1 cellular context compared by ENCODE assay signal in the genomic region with DNA sequence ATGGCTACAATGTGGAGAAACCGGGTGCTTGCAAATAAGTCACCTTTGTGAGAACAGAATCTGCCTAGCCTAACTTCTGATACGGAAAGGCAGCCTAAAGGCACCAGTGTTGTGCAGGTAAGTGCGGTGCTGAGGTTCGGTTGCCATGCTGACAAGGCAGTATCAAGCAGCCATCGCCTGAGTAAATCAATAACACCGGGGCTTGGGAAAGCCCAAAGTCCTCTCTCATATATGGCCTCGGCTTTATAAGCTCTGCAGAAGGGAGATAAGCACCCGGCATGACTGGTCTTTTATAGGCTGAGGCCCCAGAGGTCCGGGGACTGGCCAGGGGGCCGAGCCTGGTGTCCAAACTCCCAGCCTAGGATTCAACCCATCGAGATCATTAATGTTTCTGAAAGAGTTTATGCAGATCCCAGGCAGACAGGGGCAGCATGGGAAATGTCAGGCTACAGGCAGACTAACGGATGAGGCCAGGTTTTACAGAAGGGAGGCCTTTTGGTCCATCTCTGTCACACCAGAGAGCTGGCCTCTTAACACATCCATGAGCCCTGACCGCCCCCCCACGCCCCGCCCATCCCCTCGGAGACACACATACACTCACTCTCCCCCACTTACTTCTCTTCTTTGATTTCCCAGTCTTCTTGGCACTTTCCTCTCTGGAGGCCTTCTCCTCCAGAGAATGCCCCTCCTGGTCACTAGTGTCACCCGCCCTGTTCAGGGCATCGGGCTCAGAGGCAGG.
TF ChIP-seq lines count a peak whose summit lies in the region.

No MANE protein-coding gene starts in this region.

TF ChIP-seq in K562, 482 proteins besides CTCF, POLR2A, EP300 and RAD21 (continues in another document):
- TF ChIP-seq NELFE (IDR thresholded peaks at IDR 0.05; ENCODE audit: insufficient read depth, insufficient read length) (no peak), ZNF316 (IDR thresholded peaks at IDR 0.05) (peak; percentile 90), TAL1 (IDR thresholded peaks at IDR 0.05) (peak; percentile 62), STAT5A (IDR thresholded peaks at IDR 0.05; ENCODE audit: borderline replicate concordance, low read length) (peak; percentile 21; the same call in 1 of the 2 replicates), CTCFL (IDR thresholded peaks at IDR 0.05; ENCODE audit: borderline replicate concordance, insufficient read depth, low read depth, low read length, poor library complexity, severe bottlenecking) (no peak), TCF3 (CRISPR knock-in tag; IDR thresholded peaks at IDR 0.05) (peak; percentile 78), ZNF431 (CRISPR knock-in tag; IDR thresholded peaks at IDR 0.05) (no peak), MAFK (IDR thresholded peaks at IDR 0.05; ENCODE audit: low read length) (peak; percentile 34; the same call in 1 of the 2 replicates), CSDE1 (IDR thresholded peaks at IDR 0.05) (no peak), JUND (IDR thresholded peaks at IDR 0.05; ENCODE audit: borderline replicate concordance, low read depth, low read length) (0 out of 2 replicates have a peak, but pooled peaks have one; percentile 7), JUND (tag; IDR thresholded peaks at IDR 0.05; ENCODE audit: borderline replicate concordance, low read depth, low read length) (no peak), ETV5 (CRISPR knock-in tag; IDR thresholded peaks at IDR 0.05; ENCODE audit: low read depth) (no peak), HDAC1 (IDR thresholded peaks at IDR 0.05) (no peak), MXI1 (IDR thresholded peaks at IDR 0.05; ENCODE audit: low read depth, low read length) (no peak), TCF7 (IDR thresholded peaks at IDR 0.05; ENCODE audit: borderline replicate concordance) (no peak), NFIC (IDR thresholded peaks at IDR 0.05) (no peak), BCL6 (CRISPR knock-in tag; IDR thresholded peaks at IDR 0.05) (no peak), TCFL5 (CRISPR knock-in tag; conservative IDR thresholded peaks at IDR 0.05) (no peak), VEZF1 (CRISPR knock-in tag; IDR thresholded peaks at IDR 0.05) (peak; percentile 16; the same call in 1 of the 2 replicates), HMG20B (CRISPR knock-in tag; IDR thresholded peaks at IDR 0.05) (no peak), NCOA6 (IDR thresholded peaks at IDR 0.05) (no peak), ZNF436 (CRISPR knock-in tag; IDR thresholded peaks at IDR 0.05) (no peak), MCM7 (IDR thresholded peaks at IDR 0.05) (no peak), CBFA2T3 (IDR thresholded peaks at IDR 0.05) (peak; percentile 81), GTF2F1 (IDR thresholded peaks at IDR 0.05; ENCODE audit: low read depth, low read length) (no peak), MITF (IDR thresholded peaks at IDR 0.05) (no peak), SMC3 (conservative IDR thresholded peaks at IDR 0.05; ENCODE audit: insufficient read depth, low read depth, low read length) (no peak), ZSCAN29 (IDR thresholded peaks at IDR 0.05) (no peak), ZBTB8A (IDR thresholded peaks at IDR 0.05; ENCODE audit: partially characterized antibody) (no peak), CHCHD3 (CRISPR knock-in tag; IDR thresholded peaks at IDR 0.05) (no peak), CAMTA2 (CRISPR knock-in tag; conservative IDR thresholded peaks at IDR 0.05) (no peak), RHOXF2B (CRISPR knock-in tag; conservative IDR thresholded peaks at IDR 0.05) (no peak), C11orf30 (IDR thresholded peaks at IDR 0.05; ENCODE audit: low read depth) (peak; percentile 82), ZNF695 (CRISPR knock-in tag; IDR thresholded peaks at IDR 0.05) (no peak), MTA2 (IDR thresholded peaks at IDR 0.05; ENCODE audit: low read depth) (peak; percentile 41; the same call in 1 of the 2 replicates), DPF2 (IDR thresholded peaks at IDR 0.05) (peak; percentile 72), PPARD (CRISPR knock-in tag; IDR thresholded peaks at IDR 0.05) (no peak), BCLAF1 (IDR thresholded peaks at IDR 0.05; ENCODE audit: borderline replicate concordance in 1 of 2, control insufficient read depth in 1 of 2, low read depth in 2 of 2, low read length in 1 of 2) (no peak), NR2C1 (IDR thresholded peaks at IDR 0.05) (no peak), NR2C1 (tag; IDR thresholded peaks at IDR 0.05) (no peak), POLR2AphosphoS5 (IDR thresholded peaks at IDR 0.05; ENCODE audit: control insufficient read depth, insufficient read depth, low read depth, low read length) (no peak), TCF7L2 (IDR thresholded peaks at IDR 0.05; ENCODE audit: low read depth, low read length) (no peak), HDAC6 (IDR thresholded peaks at IDR 0.05; ENCODE audit: low read depth, low read length) (no peak), SUPT5H (IDR thresholded peaks at IDR 0.05) (no peak), MYC (IDR thresholded peaks at IDR 0.05; ENCODE audit: low read depth, low read length) (no peak), MYC (CRISPR knock-in tag; IDR thresholded peaks at IDR 0.05; ENCODE audit: borderline replicate concordance, low read depth) (no peak), TEAD4 (IDR thresholded peaks at IDR 0.05; ENCODE audit: low read length) (peak; percentile 33; the same call in 1 of the 2 replicates), TEAD4 (CRISPR knock-in tag; IDR thresholded peaks at IDR 0.05; ENCODE audit: borderline replicate concordance) (no peak), ZNF699 (CRISPR knock-in tag; IDR thresholded peaks at IDR 0.05; ENCODE audit: insufficient replicate concordance) (no peak)
- TF ChIP-seq, protein P1, sequence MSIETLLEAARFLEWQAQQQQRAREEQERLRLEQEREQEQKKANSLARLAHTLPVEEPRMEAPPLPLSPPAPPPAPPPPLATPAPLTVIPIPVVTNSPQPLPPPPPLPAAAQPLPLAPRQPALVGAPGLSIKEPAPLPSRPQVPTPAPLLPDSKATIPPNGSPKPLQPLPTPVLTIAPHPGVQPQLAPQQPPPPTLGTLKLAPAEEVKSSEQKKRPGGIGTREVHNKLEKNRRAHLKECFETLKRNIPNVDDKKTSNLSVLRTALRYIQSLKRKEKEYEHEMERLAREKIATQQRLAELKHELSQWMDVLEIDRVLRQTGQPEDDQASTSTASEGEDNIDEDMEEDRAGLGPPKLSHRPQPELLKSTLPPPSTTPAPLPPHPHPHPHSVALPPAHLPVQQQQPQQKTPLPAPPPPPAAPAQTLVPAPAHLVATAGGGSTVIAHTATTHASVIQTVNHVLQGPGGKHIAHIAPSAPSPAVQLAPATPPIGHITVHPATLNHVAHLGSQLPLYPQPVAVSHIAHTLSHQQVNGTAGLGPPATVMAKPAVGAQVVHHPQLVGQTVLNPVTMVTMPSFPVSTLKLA (conservative IDR thresholded peaks at IDR 0.05), result no peak
- TF ChIP-seq, protein P2, sequence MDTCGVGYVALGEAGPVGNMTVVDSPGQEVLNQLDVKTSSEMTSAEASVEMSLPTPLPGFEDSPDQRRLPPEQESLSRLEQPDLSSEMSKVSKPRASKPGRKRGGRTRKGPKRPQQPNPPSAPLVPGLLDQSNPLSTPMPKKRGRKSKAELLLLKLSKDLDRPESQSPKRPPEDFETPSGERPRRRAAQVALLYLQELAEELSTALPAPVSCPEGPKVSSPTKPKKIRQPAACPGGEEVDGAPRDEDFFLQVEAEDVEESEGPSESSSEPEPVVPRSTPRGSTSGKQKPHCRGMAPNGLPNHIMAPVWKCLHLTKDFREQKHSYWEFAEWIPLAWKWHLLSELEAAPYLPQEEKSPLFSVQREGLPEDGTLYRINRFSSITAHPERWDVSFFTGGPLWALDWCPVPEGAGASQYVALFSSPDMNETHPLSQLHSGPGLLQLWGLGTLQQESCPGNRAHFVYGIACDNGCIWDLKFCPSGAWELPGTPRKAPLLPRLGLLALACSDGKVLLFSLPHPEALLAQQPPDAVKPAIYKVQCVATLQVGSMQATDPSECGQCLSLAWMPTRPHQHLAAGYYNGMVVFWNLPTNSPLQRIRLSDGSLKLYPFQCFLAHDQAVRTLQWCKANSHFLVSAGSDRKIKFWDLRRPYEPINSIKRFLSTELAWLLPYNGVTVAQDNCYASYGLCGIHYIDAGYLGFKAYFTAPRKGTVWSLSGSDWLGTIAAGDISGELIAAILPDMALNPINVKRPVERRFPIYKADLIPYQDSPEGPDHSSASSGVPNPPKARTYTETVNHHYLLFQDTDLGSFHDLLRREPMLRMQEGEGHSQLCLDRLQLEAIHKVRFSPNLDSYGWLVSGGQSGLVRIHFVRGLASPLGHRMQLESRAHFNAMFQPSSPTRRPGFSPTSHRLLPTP (IDR thresholded peaks at IDR 0.05; ENCODE audit: borderline replicate concordance, extremely low read depth, insufficient read length), result no peak
- TF ChIP-seq, protein P3, sequence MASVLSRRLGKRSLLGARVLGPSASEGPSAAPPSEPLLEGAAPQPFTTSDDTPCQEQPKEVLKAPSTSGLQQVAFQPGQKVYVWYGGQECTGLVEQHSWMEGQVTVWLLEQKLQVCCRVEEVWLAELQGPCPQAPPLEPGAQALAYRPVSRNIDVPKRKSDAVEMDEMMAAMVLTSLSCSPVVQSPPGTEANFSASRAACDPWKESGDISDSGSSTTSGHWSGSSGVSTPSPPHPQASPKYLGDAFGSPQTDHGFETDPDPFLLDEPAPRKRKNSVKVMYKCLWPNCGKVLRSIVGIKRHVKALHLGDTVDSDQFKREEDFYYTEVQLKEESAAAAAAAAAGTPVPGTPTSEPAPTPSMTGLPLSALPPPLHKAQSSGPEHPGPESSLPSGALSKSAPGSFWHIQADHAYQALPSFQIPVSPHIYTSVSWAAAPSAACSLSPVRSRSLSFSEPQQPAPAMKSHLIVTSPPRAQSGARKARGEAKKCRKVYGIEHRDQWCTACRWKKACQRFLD (CRISPR knock-in tag; IDR thresholded peaks at IDR 0.05), result no peak
- TF ChIP-seq, protein P4, sequence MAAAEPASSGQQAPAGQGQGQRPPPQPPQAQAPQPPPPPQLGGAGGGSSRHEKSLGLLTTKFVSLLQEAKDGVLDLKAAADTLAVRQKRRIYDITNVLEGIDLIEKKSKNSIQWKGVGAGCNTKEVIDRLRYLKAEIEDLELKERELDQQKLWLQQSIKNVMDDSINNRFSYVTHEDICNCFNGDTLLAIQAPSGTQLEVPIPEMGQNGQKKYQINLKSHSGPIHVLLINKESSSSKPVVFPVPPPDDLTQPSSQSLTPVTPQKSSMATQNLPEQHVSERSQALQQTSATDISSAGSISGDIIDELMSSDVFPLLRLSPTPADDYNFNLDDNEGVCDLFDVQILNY (CRISPR knock-in tag; IDR thresholded peaks at IDR 0.05), result no peak
- TF ChIP-seq, protein P5, sequence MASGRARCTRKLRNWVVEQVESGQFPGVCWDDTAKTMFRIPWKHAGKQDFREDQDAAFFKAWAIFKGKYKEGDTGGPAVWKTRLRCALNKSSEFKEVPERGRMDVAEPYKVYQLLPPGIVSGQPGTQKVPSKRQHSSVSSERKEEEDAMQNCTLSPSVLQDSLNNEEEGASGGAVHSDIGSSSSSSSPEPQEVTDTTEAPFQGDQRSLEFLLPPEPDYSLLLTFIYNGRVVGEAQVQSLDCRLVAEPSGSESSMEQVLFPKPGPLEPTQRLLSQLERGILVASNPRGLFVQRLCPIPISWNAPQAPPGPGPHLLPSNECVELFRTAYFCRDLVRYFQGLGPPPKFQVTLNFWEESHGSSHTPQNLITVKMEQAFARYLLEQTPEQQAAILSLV (tag; IDR thresholded peaks at IDR 0.05), result no peak
